Comparison of ENCODE assay signal across 19 cellular contexts in genomic region chr18:9130195-9130594, GRCh38. TPM values are rescaled to one million over a fixed set of nuclear protein-coding genes. Genes with fewer than 3 reads are reported as not detected.
DNase-seq lines count a peak whose midpoint lies in the region; ATAC-seq and TF ChIP-seq lines count a peak whose summit lies in the region.
"Had no signal": no experiment of that assay in that cellular context is flagged by ENCODE, and none has a peak within 500 bp of the region (broad histone marks: within the 10 kb centered on the region; RNA-seq: fewer than 3 reads in every experiment).

No MANE protein-coding gene starts in this region.

- peaks cover 50% of the 10 kb centered on the region for H3K36me3 Mint-ChIP-seq in CD4-positive, CD25-positive, alpha-beta regulatory T cell
- H3K36me3 Mint-ChIP-seq in T-helper 17 cell (ENCODE audit: low read depth): peaks cover 20% of the 10 kb centered on the region

- no peak overlapping the region for H2BK120ac ChIP-seq in neuronal stem cell (ENCODE audit: low read depth, low read length)

- H4K91ac ChIP-seq in neuronal stem cell (ENCODE audit: low read depth, low read length, poor library complexity): no peak overlapping the region

- H3K4me1 ChIP-seq in ACC112 (ENCODE audit: control insufficient read depth, insufficient read depth, low read length, unreplicated experiment) (peaks cover 8% of the 10 kb centered on the region), psoas muscle (peaks cover 58% of the 10 kb centered on the region), gastroesophageal sphincter (peaks cover 4 to 81% (median 11%) of the 10 kb centered on the region in 3 donors), neuronal stem cell (ENCODE audit: control insufficient read depth in 2 of 2, insufficient read depth in 1 of 2, low read depth in 1 of 2, low read length in 2 of 2) (no peaks in the 10 kb centered on the region)
- H3K4me1 ChIP-seq in CD4-positive, CD25-positive, alpha-beta regulatory T cell (ENCODE audit: control insufficient read depth, insufficient read depth, low read length, poor library complexity, severe bottlenecking): peaks cover 32% of the 10 kb centered on the region
- H3K4me1 ChIP-seq: BE2C had no signal

- H3K27ac Mint-ChIP-seq in CD4-positive, CD25-positive, alpha-beta regulatory T cell: peak overlapping the region in 1 of 3 donors; percentile 9
- peak overlapping the region; percentile 94 for H3K27ac Mint-ChIP-seq in T-helper 17 cell

- H3K79me2 ChIP-seq in ACC112 (ENCODE audit: control insufficient read depth, insufficient read depth, low read length, unreplicated experiment): peaks cover 42% of the 10 kb centered on the region

- no peak for ATAC-seq in CD4-positive, CD25-positive, alpha-beta regulatory T cell (ENCODE audit: low read depth in 2 of 2)
- ATAC-seq in T-helper 17 cell: no peak
- ATAC-seq in psoas muscle: no peak
- ATAC-seq in gastroesophageal sphincter: no peak

- TF ChIP-seq EP300 in gastroesophageal sphincter (IDR thresholded peaks at IDR 0.05): no peak

- H3K27ac ChIP-seq in ACC112 (ENCODE audit: low read depth, low read length) (peak overlapping the region; percentile 36), psoas muscle (peak overlapping the region; percentile 99), gastroesophageal sphincter (peak overlapping the region in 2 of 4 donors; percentile 61 to 95), neuronal stem cell (replicated peaks; ENCODE audit: low read length) (no peak overlapping the region)
- H3K27ac ChIP-seq in CD4-positive, CD25-positive, alpha-beta regulatory T cell (ENCODE audit: insufficient read depth, low read length, poor library complexity, severe bottlenecking): peak overlapping the region; percentile 37
- H3K27ac ChIP-seq: GM23248 had no signal

- H3K9ac ChIP-seq in neuronal stem cell (ENCODE audit: low read depth, low read length, poor library complexity): no peak overlapping the region
- H3K9ac ChIP-seq: GM23248 had no signal

- H3K36me3 ChIP-seq in ACC112 (ENCODE audit: insufficient read depth, low read length) (peaks cover 44% of the 10 kb centered on the region), psoas muscle (ENCODE audit: insufficient read depth in 1 of 2, low read depth in 1 of 2) (peaks cover 3 to 89% of the 10 kb centered on the region in 2 donors), gastroesophageal sphincter (peaks cover 0 to 59% of the 10 kb centered on the region in 2 donors), neuronal stem cell (replicated peaks in 1 of 2; ENCODE audit: control insufficient read depth in 2 of 2, insufficient read depth in 2 of 2, low read length in 2 of 2) (peaks cover 26 to 99% of the 10 kb centered on the region in 2 donors)
- H3K36me3 ChIP-seq in CD4-positive, CD25-positive, alpha-beta regulatory T cell (ENCODE audit: control insufficient read depth, insufficient read depth, low read length): peaks cover 77% of the 10 kb centered on the region

- no peak overlapping the region for H2BK12ac ChIP-seq in neuronal stem cell (ENCODE audit: low read length)

- H3K9me3 Mint-ChIP-seq in CD4-positive, CD25-positive, alpha-beta regulatory T cell: no peaks in the 10 kb centered on the region

- H3K14ac ChIP-seq in neuronal stem cell (ENCODE audit: low read length): no peak overlapping the region

- no peak overlapping the region for H4K8ac ChIP-seq in neuronal stem cell (ENCODE audit: low read depth, low read length)

- H2AK5ac ChIP-seq in neuronal stem cell (ENCODE audit: low read depth, low read length): no peak overlapping the region

- H3K79me1 ChIP-seq in neuronal stem cell (ENCODE audit: low read depth, low read length): peaks cover 3% of the 10 kb centered on the region

- no peak overlapping the region for H2AFZ ChIP-seq in ACC112 (ENCODE audit: low read length, unreplicated experiment)
- no peak overlapping the region for H2AFZ ChIP-seq in neuronal stem cell (ENCODE audit: low read length)
- H2AFZ ChIP-seq: GM23248 had no signal

- H3K27me3 Mint-ChIP-seq in CD4-positive, CD25-positive, alpha-beta regulatory T cell: no peaks in the 10 kb centered on the region
- no peaks in the 10 kb centered on the region for H3K27me3 Mint-ChIP-seq in T-helper 17 cell

- no peak overlapping the region for H3K4me2 ChIP-seq in neuronal stem cell (ENCODE audit: insufficient read depth, low read length, poor library complexity, severe bottlenecking)

- intact Hi-C loops in psoas muscle (cut with DNase I): no loop called here

- no peak overlapping the region for H3K4ac ChIP-seq in neuronal stem cell (ENCODE audit: low read length)

- H3K18ac ChIP-seq in neuronal stem cell (ENCODE audit: low read length): no peak overlapping the region

- H3K23ac ChIP-seq in neuronal stem cell (ENCODE audit: low read depth, low read length, poor library complexity): no peak overlapping the region

- H3K27me3 ChIP-seq in ACC112 (ENCODE audit: insufficient read depth, low read length) (no peaks in the 10 kb centered on the region), psoas muscle (ENCODE audit: insufficient read depth in 3 of 3, low read length in 2 of 3) (no peaks in the 10 kb centered on the region), gastroesophageal sphincter (no peaks in the 10 kb centered on the region), neuronal stem cell (ENCODE audit: control insufficient read depth in 3 of 3, insufficient read depth in 3 of 3, low read depth in 1 of 3, low read length in 3 of 3) (no peaks in the 10 kb centered on the region)
- no peaks in the 10 kb centered on the region for H3K27me3 ChIP-seq in CD4-positive, CD25-positive, alpha-beta regulatory T cell (ENCODE audit: control insufficient read depth, insufficient read depth, low read length)
- H3K27me3 ChIP-seq: BE2C had no signal

- no peak for DNase-seq in CD4-positive, CD25-positive, alpha-beta regulatory T cell
- DNase-seq in T-helper 17 cell (no peak), psoas muscle (no peak), medulla oblongata (ENCODE audit: extremely low spot score) (no peak), neuronal stem cell (ENCODE audit: low spot score) (no peak)
- DNase-seq: BE2C; GF-D8; KBM-7; NCI-H1436; NCI-H2029; NCI-H2171 treated with DMSO at 0.1 percent for 48 hours; NCI-H446 treated with DMSO at 0.1 percent for 48 hours; NK-92 treated with Interleukin-12 subunit alpha and Interleukin-12 subunit beta, amount 100 ng/mL, for 24 hours; OCI-M1; RPMI8226; SIG-M5 had no signal

- TF ChIP-seq POLR2A in gastroesophageal sphincter (IDR thresholded peaks at IDR 0.05): no peak

- no peak for TF ChIP-seq CTCF in psoas muscle (IDR thresholded peaks at IDR 0.05)
- no peak for TF ChIP-seq CTCF in gastroesophageal sphincter (IDR thresholded peaks at IDR 0.05)

- WGBS in psoas muscle, 3 donors: 75 to 89% (median 77%) methylated on average over 4 of the region's 4 CpGs
- 79 to 83% methylated on average over 4 of the region's 4 CpGs for WGBS in gastroesophageal sphincter (ENCODE audit: low coverage in 1 of 2), 2 donors
- no CpG with 5 or more reads among the region's 4 CpGs for WGBS in neuronal stem cell (ENCODE audit: extremely low coverage in 2 of 2, insufficient read length in 2 of 2, insufficient replicate concordance in 1 of 2), 2 donors

- no peak overlapping the region for H2BK5ac ChIP-seq in neuronal stem cell (ENCODE audit: low read length)

- peaks cover 45 to 81% (median 62%) of the 10 kb centered on the region in 4 donors for H3K4me1 Mint-ChIP-seq in CD4-positive, CD25-positive, alpha-beta regulatory T cell
- H3K4me1 Mint-ChIP-seq in T-helper 17 cell: peaks cover 42% of the 10 kb centered on the region

- H2BK15ac ChIP-seq in neuronal stem cell (ENCODE audit: low read length): no peak overlapping the region

- no peak overlapping the region for H3K4me3 Mint-ChIP-seq in CD4-positive, CD25-positive, alpha-beta regulatory T cell
- no peak overlapping the region for H3K4me3 Mint-ChIP-seq in T-helper 17 cell

- no peak overlapping the region for H3K4me3 ChIP-seq in ACC112 (ENCODE audit: low read depth, low read length)
- H3K4me3 ChIP-seq in CD4-positive, CD25-positive, alpha-beta regulatory T cell (ENCODE audit: low read depth, low read length): no peak overlapping the region
- no peak overlapping the region for H3K4me3 ChIP-seq in psoas muscle
- no peak overlapping the region for H3K4me3 ChIP-seq in gastroesophageal sphincter
- no peak overlapping the region for H3K4me3 ChIP-seq in neuronal stem cell (ENCODE audit: low read length in 2 of 2)
- H3K4me3 ChIP-seq: GM23248 had no signal

- no peaks in the 10 kb centered on the region for H3K9me3 ChIP-seq in CD4-positive, CD25-positive, alpha-beta regulatory T cell (ENCODE audit: control insufficient read depth in 2 of 2, low read length in 2 of 2)
- H3K9me3 ChIP-seq in T-helper 17 cell (ENCODE audit: control insufficient read depth, low read length, poor library complexity, severe bottlenecking) (no peaks in the 10 kb centered on the region), psoas muscle (no peaks in the 10 kb centered on the region), gastroesophageal sphincter (no peaks in the 10 kb centered on the region), neuronal stem cell (replicated peaks in 1 of 2; ENCODE audit: control insufficient read depth in 2 of 2, insufficient read depth in 1 of 2, low read depth in 1 of 2, low read length in 2 of 2) (no peaks in the 10 kb centered on the region)
- H3K9me3 ChIP-seq: BE2C had no signal

RNA-seq across cellular contexts. Expression of gene ANKRD12, which starts 6.4 kb away (rescaled TPM):
- total RNA-seq in CD4-positive, CD25-positive, alpha-beta regulatory T cell: 200 TPM
- polyA plus RNA-seq in CD4-positive, CD25-positive, alpha-beta regulatory T cell: 10 to 100 TPM; 28.2 to 41.9 (median 37.0) TPM
- total RNA-seq in T-helper 17 cell: 100 to 1,000 TPM; 191 to 257 TPM
- 10 to 100 TPM; 36.7 to 49.0 (median 44.4) TPM for total RNA-seq in psoas muscle
- polyA plus RNA-seq in psoas muscle: 10 to 100 TPM in 1 of 3 donors, 1 to 10 TPM in 2; 5.7 to 12.0 (median 5.9) TPM
- 100 to 1,000 TPM in 3 of 4 donors, 10 to 100 TPM in 1; 84.7 to 137 (median 122) TPM for total RNA-seq in gastroesophageal sphincter
- polyA plus RNA-seq in neuronal stem cell (2013, experiment 1 of 2): 42.6 TPM
- polyA plus RNA-seq in neuronal stem cell (2013, experiment 2 of 2): 44.5 TPM

RNA-seq across cellular contexts. Expression of gene NDUFV2, which starts 27.7 kb away (rescaled TPM):
- 207 TPM for total RNA-seq in CD4-positive, CD25-positive, alpha-beta regulatory T cell
- polyA plus RNA-seq in CD4-positive, CD25-positive, alpha-beta regulatory T cell: 100 to 1,000 TPM; 221 to 282 (median 255) TPM
- total RNA-seq in T-helper 17 cell (100 to 1,000 TPM; 222 to 231 TPM), psoas muscle (100 to 1,000 TPM; 312 to 467 (median 328) TPM), gastroesophageal sphincter (100 to 1,000 TPM; 136 to 230 (median 176) TPM)
- 100 to 1,000 TPM; 451 to 565 (median 547) TPM for polyA plus RNA-seq in psoas muscle
- polyA plus RNA-seq in neuronal stem cell (2013, experiment 1 of 2): 208 TPM
- 218 TPM for polyA plus RNA-seq in neuronal stem cell (2013, experiment 2 of 2)
